In the genomic region with DNA sequence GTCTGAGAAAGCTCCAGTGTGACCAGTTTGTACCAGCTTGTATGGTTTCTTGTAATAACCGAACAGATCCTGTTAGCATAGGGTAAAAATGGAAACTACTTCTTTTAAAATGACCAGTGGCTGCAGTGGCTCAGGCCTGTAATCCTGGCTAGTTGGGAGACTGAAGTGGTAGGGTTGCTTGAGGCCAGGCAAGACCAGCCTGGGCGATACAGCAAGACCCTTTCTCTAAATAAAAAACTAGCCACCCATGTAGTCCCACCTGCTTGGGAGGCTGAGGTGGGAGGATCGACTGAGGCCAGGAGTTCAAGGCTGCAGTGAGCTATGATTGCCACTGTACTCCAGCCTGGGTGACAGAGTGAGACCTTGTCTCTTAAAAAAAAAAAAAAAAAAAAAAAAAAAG, we compare ENCODE assay signal across 17 cellular contexts. TPM values are rescaled to one million over a fixed set of nuclear protein-coding genes. Genes with fewer than 3 reads are reported as not detected.
DNase-seq lines count a peak whose midpoint lies in the region; ATAC-seq and TF ChIP-seq lines count a peak whose summit lies in the region.
"Had no signal": no experiment of that assay in that cellular context is flagged by ENCODE, and none has a peak within 500 bp of the region (broad histone marks: within the 10 kb centered on the region; RNA-seq: fewer than 3 reads in every experiment).

No MANE protein-coding gene starts in this region.

- H3K79me2 ChIP-seq in osteoblast (ENCODE audit: insufficient read depth, low read length): peaks cover 79% of the 10 kb centered on the region

- no peaks in the 10 kb centered on the region for H3K9me3 ChIP-seq in CD4-positive, alpha-beta T cell (ENCODE audit: control insufficient read depth, low read length)
- H3K9me3 ChIP-seq in osteoblast (ENCODE audit: low read depth, low read length): no peaks in the 10 kb centered on the region
- H3K9me3 ChIP-seq: HAP-1, thoracic aorta had no signal

- H3K4me3 ChIP-seq in osteoblast (ENCODE audit: insufficient read depth, low read length) (no peak overlapping the region), foreskin fibroblast (ENCODE audit: low read depth in 1 of 2, low read length in 2 of 2) (no peak overlapping the region)
- H3K4me3 ChIP-seq: HAP-1, thoracic aorta had no signal

- H3K36me3 ChIP-seq in osteoblast (ENCODE audit: insufficient read depth, low read length): peaks cover 8% of the 10 kb centered on the region

- DNase-seq in CD4-positive, alpha-beta T cell: no peak
- DNase-seq in osteoblast (ENCODE audit: insufficient read length, low spot score, missing footprints): no peak
- DNase-seq in foreskin fibroblast: no peak
- DNase-seq in NCI-H526 (lab: John Stamatoyannopoulos, UW): no peak
- DNase-seq in GM03348 (ENCODE audit: low spot score): no peak
- no peak for DNase-seq in dedifferentiated amniotic fluid mesenchymal stem cell (ENCODE audit: extremely low spot score)
- DNase-seq: activated CD4-positive, alpha-beta T cell treated with anti-CD3 and anti-CD28 coated beads for 1 hour; DMS79; foreskin keratinocyte; NCI-H1105; NCI-H510A treated with DMSO at 0.1 percent for 48 hours; right cardiac atrium had no signal

- peaks cover 40% of the 10 kb centered on the region for H3K36me3 Mint-ChIP-seq in CD4-positive, alpha-beta T cell (ENCODE audit: low read depth)
- no peaks in the 10 kb centered on the region for H3K36me3 Mint-ChIP-seq in IgD-negative memory B cell

- no peak for TF ChIP-seq CTCF in CD4-positive, alpha-beta T cell (IDR thresholded peaks at IDR 0.05)
- TF ChIP-seq CTCF in osteoblast (IDR thresholded peaks at IDR 0.05; ENCODE audit: extremely low read depth, low read depth, low read length): no peak
- TF ChIP-seq CTCF in foreskin fibroblast (IDR thresholded peaks at IDR 0.05; ENCODE audit: low read depth, low read length): no peak

- peaks cover 31% of the 10 kb centered on the region for H3K4me1 ChIP-seq in osteoblast (ENCODE audit: insufficient read depth, low read length)
- H3K4me1 ChIP-seq: foreskin keratinocyte had no signal

- CTCF ChIA-PET in CD4-positive, alpha-beta T cell (lab: Charles Lee): no interaction called here

- no peaks in the 10 kb centered on the region for H3K9me3 Mint-ChIP-seq in CD4-positive, alpha-beta T cell
- H3K9me3 Mint-ChIP-seq in IgD-negative memory B cell: no peaks in the 10 kb centered on the region
- H3K9me3 Mint-ChIP-seq: activated T-helper 2 cell treated with anti-CD3 and anti-CD28 coated beads, Interferon-gamma antibody, Interleukin-2, Interleukin-4, amounts not matched to agents 10 μg/mL and 5 μg/mL and 100 μg/mL, durations not matched to agents 14 hours and 24 hours and 36 hours had no signal

- no peak overlapping the region for H2AFZ ChIP-seq in osteoblast (ENCODE audit: low read length)

- no peak overlapping the region for H3K4me2 ChIP-seq in osteoblast (ENCODE audit: insufficient read depth, low read length)

- peak overlapping the region; percentile 39 for H3K27ac Mint-ChIP-seq in CD4-positive, alpha-beta T cell
- peak overlapping the region in 2 of 3 donors; percentile 36 for H3K27ac Mint-ChIP-seq in IgD-negative memory B cell
- H3K27ac Mint-ChIP-seq: activated T-helper 2 cell treated with anti-CD3 and anti-CD28 coated beads, Interferon-gamma antibody, Interleukin-2, Interleukin-4, amounts not matched to agents 10 μg/mL and 5 μg/mL and 100 μg/mL, durations not matched to agents 14 hours and 24 hours and 36 hours had no signal

- peaks cover 8% of the 10 kb centered on the region for H4K20me1 ChIP-seq in osteoblast (ENCODE audit: insufficient read depth, low read length)

- no peaks in the 10 kb centered on the region for H3K27me3 Mint-ChIP-seq in CD4-positive, alpha-beta T cell
- H3K27me3 Mint-ChIP-seq in IgD-negative memory B cell: no peaks in the 10 kb centered on the region

- no peak overlapping the region for H3K27ac ChIP-seq in CD4-positive, alpha-beta T cell (ENCODE audit: low read depth, low read length)
- H3K27ac ChIP-seq in cingulate gyrus (ENCODE audit: low read depth, low read length) (peak overlapping the region; percentile 96), osteoblast (ENCODE audit: low read depth, low read length) (peak overlapping the region; percentile 1)
- H3K27ac ChIP-seq: foreskin keratinocyte, thoracic aorta had no signal

- no peak for ATAC-seq in CD4-positive, alpha-beta T cell (ENCODE audit: poor library complexity)
- ATAC-seq: foreskin keratinocyte had no signal

- intact Hi-C loops in CD4-positive, alpha-beta T cell (cut with DNase I, micrococcal nuclease): no loop called here

- H3K4me3 Mint-ChIP-seq in CD4-positive, alpha-beta T cell: no peak overlapping the region
- H3K4me3 Mint-ChIP-seq in IgD-negative memory B cell: peak overlapping the region in 1 of 4 donors; percentile 36

- POLR2A ChIA-PET in CD4-positive, alpha-beta T cell (lab: Charles Lee): no interaction called here

- H3K4me1 Mint-ChIP-seq in CD4-positive, alpha-beta T cell (ENCODE audit: low read depth): peaks cover 39% of the 10 kb centered on the region
- H3K4me1 Mint-ChIP-seq in IgD-negative memory B cell: peaks cover 19 to 31% (median 26%) of the 10 kb centered on the region in 3 donors

- no peaks in the 10 kb centered on the region for H3K27me3 ChIP-seq in CD4-positive, alpha-beta T cell (ENCODE audit: control insufficient read depth, insufficient read depth, low read length)
- H3K27me3 ChIP-seq in osteoblast (ENCODE audit: insufficient read depth, low read length): no peaks in the 10 kb centered on the region
- H3K27me3 ChIP-seq: foreskin keratinocyte had no signal

RNA-seq across cellular contexts. Expression of gene PSEN1, which starts 7.3 kb away (rescaled TPM):
- total RNA-seq in CD4-positive, alpha-beta T cell: 10 to 100 TPM; 27.1 to 28.3 TPM
- 35.3 TPM for polyA plus RNA-seq in IgD-negative memory B cell
- 77.8 and 79.6 TPM in 2 replicates for total RNA-seq in osteoblast
